24 cellular contexts compared by ENCODE assay signal in genomic region chr20:24095753-24096152, GRCh38.
DNase-seq lines count a peak whose midpoint lies in the region; ATAC-seq and TF ChIP-seq lines count a peak whose summit lies in the region.
"Had no signal": no experiment of that assay in that cellular context is flagged by ENCODE, and none has a peak within 500 bp of the region (broad histone marks: within the 10 kb centered on the region; RNA-seq: fewer than 3 reads in every experiment).

No MANE protein-coding gene starts in this region.

- H3K36me3 Mint-ChIP-seq in type B pancreatic cell: no peaks in the 10 kb centered on the region
- H3K36me3 Mint-ChIP-seq: activated naive CD4-positive, alpha-beta T cell treated with anti-CD3 and anti-CD28 coated beads, Interleukin-2, amount 10 ng/mL, durations not matched to agents 7 days and 5 days had no signal

- no peaks in the 10 kb centered on the region for H4K20me1 ChIP-seq in hepatocyte (ENCODE audit: insufficient read depth, poor library complexity, severe bottlenecking)

- no peak for TF ChIP-seq CTCF in hepatocyte (IDR thresholded peaks at IDR 0.05; ENCODE audit: poor library complexity)
- TF ChIP-seq CTCF in type B pancreatic cell (conservative IDR thresholded peaks at IDR 0.05): no peak

- no peak for ATAC-seq in HG03565 (IDR thresholded peaks at IDR 0.05; ENCODE audit: unreplicated experiment)
- no peak for ATAC-seq in HG02970 (IDR thresholded peaks at IDR 0.05; ENCODE audit: low FRiP score, unreplicated experiment)
- ATAC-seq: activated CD8-positive, alpha-beta T cell treated with anti-CD3 and anti-CD28 coated beads for 36 hours; K562; left lung had no signal

- H3K4me1 ChIP-seq in hepatocyte (ENCODE audit: insufficient read depth): peaks cover 16% of the 10 kb centered on the region
- H3K4me1 ChIP-seq: esophagus muscularis mucosa, left lung, spleen, stomach, transverse colon had no signal

- no peaks in the 10 kb centered on the region for H3K9me3 ChIP-seq in hepatocyte (ENCODE audit: low read depth)
- H3K9me3 ChIP-seq: esophagus muscularis mucosa, left lung, spleen, stomach, transverse colon had no signal

- H3K9me2 ChIP-seq in hepatocyte (replicated peaks; ENCODE audit: insufficient read depth): no peaks in the 10 kb centered on the region

- peak; percentile 4 for DNase-seq in DMS79 (lab: John Stamatoyannopoulos, UW)
- DNase-seq in DMS79 treated with DMSO at 0.1 percent for 48 hours (lab: John Stamatoyannopoulos, UW): no peak
- DNase-seq in NCI-H69 (lab: John Stamatoyannopoulos, UW): peak; percentile 10
- DNase-seq in hepatocyte (ENCODE audit: low spot score): peak; percentile 65
- no peak for DNase-seq in type B pancreatic cell (ENCODE audit: extremely low spot score, unreplicated experiment)
- DNase-seq in NCI-H1436 treated with DMSO at 0.1 percent for 48 hours (lab: John Stamatoyannopoulos, UW): no peak
- DNase-seq: 8988T; activated CD8-positive, alpha-beta T cell treated with anti-CD3 and anti-CD28 coated beads for 36 hours; activated naive CD4-positive, alpha-beta T cell treated with anti-CD3 and anti-CD28 coated beads, Interleukin-2, amount 10 ng/mL, durations not matched to agents 7 days and 5 days; activated T-cell treated with anti-CD3 and anti-CD28 coated beads, Interleukin-2, amount 50 U/mL, for 24 hours; cerebellar nuclear complex; COR-L47; left lung; NCI-H187 treated with DMSO at 0.1 percent for 48 hours; spleen; stimulated activated CD4-positive, alpha-beta T cell treated with anti-CD3 and anti-CD28 coated beads, Interleukin-4, amount 100 ng/mL, for 4 hours; stomach; transverse colon had no signal

- no peaks in the 10 kb centered on the region for H3K36me3 ChIP-seq in hepatocyte (replicated peaks; ENCODE audit: insufficient read depth, low read depth)
- H3K36me3 ChIP-seq: esophagus muscularis mucosa, left lung, spleen, stomach, transverse colon had no signal

- peak overlapping the region; percentile 88 for H3K27ac Mint-ChIP-seq in type B pancreatic cell
- H3K27ac Mint-ChIP-seq: activated CD8-positive, alpha-beta T cell treated with anti-CD3 and anti-CD28 coated beads for 36 hours; activated naive CD4-positive, alpha-beta T cell treated with anti-CD3 and anti-CD28 coated beads, Interleukin-2, amount 10 ng/mL, durations not matched to agents 7 days and 5 days; activated T-cell treated with anti-CD3 and anti-CD28 coated beads, Interleukin-2, amount 50 U/mL, for 24 hours had no signal

- no peak overlapping the region for H3K4me3 ChIP-seq in hepatocyte
- H3K4me3 ChIP-seq: esophagus muscularis mucosa, K562, left lung, spleen, stomach, transverse colon had no signal

- peaks cover 3% of the 10 kb centered on the region for H3K27me3 ChIP-seq in hepatocyte
- H3K27me3 ChIP-seq: spleen had no signal

- no peaks in the 10 kb centered on the region for H3K79me2 ChIP-seq in hepatocyte

- H2AFZ ChIP-seq in hepatocyte: no peak overlapping the region

- WGBS in hepatocyte (ENCODE audit: low lambda C conversion rate, missing lambda C conversion rate): 70% methylated on average over 7 of the region's 7 CpGs

- H3K27me3 Mint-ChIP-seq in type B pancreatic cell: peaks cover 63% of the 10 kb centered on the region
- H3K27me3 Mint-ChIP-seq: activated CD8-positive, alpha-beta T cell treated with anti-CD3 and anti-CD28 coated beads for 36 hours; activated T-cell treated with anti-CD3 and anti-CD28 coated beads, Interleukin-2, amount 50 U/mL, for 24 hours had no signal

- no peaks in the 10 kb centered on the region for H3K9me3 Mint-ChIP-seq in type B pancreatic cell
- H3K9me3 Mint-ChIP-seq: activated CD8-positive, alpha-beta T cell treated with anti-CD3 and anti-CD28 coated beads for 36 hours; activated naive CD4-positive, alpha-beta T cell treated with anti-CD3 and anti-CD28 coated beads, Interleukin-2, amount 10 ng/mL, durations not matched to agents 7 days and 5 days; activated T-cell treated with anti-CD3 and anti-CD28 coated beads, Interleukin-2, amount 50 U/mL, for 24 hours; neural crest cell had no signal

- peak overlapping the region; percentile 88 for H3K27ac ChIP-seq in hepatocyte
- H3K27ac ChIP-seq: esophagus muscularis mucosa, HL-60, left lung, spleen, stomach, transverse colon had no signal

- H3K4me2 ChIP-seq in hepatocyte: no peak overlapping the region

- peak overlapping the region; percentile 9 for H3K4me3 Mint-ChIP-seq in type B pancreatic cell
- H3K4me3 Mint-ChIP-seq: activated CD8-positive, alpha-beta T cell treated with anti-CD3 and anti-CD28 coated beads for 36 hours; activated naive CD4-positive, alpha-beta T cell treated with anti-CD3 and anti-CD28 coated beads, Interleukin-2, amount 10 ng/mL, durations not matched to agents 7 days and 5 days; activated T-cell treated with anti-CD3 and anti-CD28 coated beads, Interleukin-2, amount 50 U/mL, for 24 hours; neural crest cell had no signal

- peaks cover 12% of the 10 kb centered on the region for H3K4me1 Mint-ChIP-seq in type B pancreatic cell (ENCODE audit: unreplicated experiment)

Comparison
In these comparisons a context has a peak if more than half of its experiments do, and no peak if none do; other contexts are left out.
1. DNase-seq: peak in DMS79 (single experiment), NCI-H69 (single experiment) and hepatocyte (single experiment); none in DMS79 treated with DMSO at 0.1 percent for 48 hours (single experiment), type B pancreatic cell (single experiment) and NCI-H1436 treated with DMSO at 0.1 percent for 48 hours (single experiment).